ENCODE assay signal across 25 cellular contexts in the genomic region with DNA sequence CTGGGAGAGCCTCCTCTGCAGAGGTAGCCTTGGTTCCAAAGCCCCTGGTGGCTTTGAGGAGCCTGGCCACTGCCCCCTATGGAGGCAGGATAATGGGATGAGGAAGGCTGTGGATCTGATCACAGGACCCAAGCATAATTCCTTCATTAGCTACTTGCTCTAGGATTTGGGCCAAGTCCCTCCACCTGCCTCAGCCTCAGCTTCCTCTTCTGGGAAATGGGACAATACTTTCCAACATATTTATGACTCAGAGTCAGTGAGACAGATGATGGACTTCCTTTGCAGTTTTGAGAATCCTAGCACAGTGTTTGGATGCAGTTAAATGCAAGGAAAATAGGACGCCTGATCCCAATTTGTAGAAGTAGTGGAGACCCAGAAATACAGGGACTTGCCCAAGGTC.
"Had no signal": no experiment of that assay in that cellular context is flagged by ENCODE, and none has a peak within 500 bp of the region (broad histone marks: within the 10 kb centered on the region; RNA-seq: fewer than 3 reads in every experiment).

No MANE protein-coding gene starts in this region.

- H3K9ac ChIP-seq: KMS-11 had no signal

- ATAC-seq: activated CD8-positive, alpha-beta T cell treated with anti-CD3 and anti-CD28 coated beads, Interleukin-2, amount 10 ng/mL, durations not matched to agents 7 days and 5 days; SK-N-SH treated with all-trans-retinoic acid at 6 μM for 48 hours; WTC11 had no signal

- DNase-seq: activated CD4-positive, alpha-beta T cell treated with anti-CD3 and anti-CD28 coated beads for 48 hours; activated CD4-positive, alpha-beta T cell treated with anti-CD3 and anti-CD28 coated beads, Interleukin-2, amount 50 U/mL, for 4 hours; activated CD4-positive, CD25-positive, alpha-beta regulatory T cell treated with anti-CD3 and anti-CD28 coated beads, Interleukin-2, amount 50 U/mL, for 72 hours; activated CD8-positive, alpha-beta memory T cell treated with anti-CD3 and anti-CD28 coated beads, Interleukin-2, amount 50 U/mL, for 48 hours; activated CD8-positive, alpha-beta T cell treated with anti-CD3 and anti-CD28 coated beads, Interleukin-2, amount 10 ng/mL, durations not matched to agents 7 days and 5 days; activated effector memory CD4-positive, alpha-beta T cell treated with Interleukin-2 at 50 U/mL for 16 hours; activated naive CD4-positive, alpha-beta T cell; activated T-cell treated with anti-CD3 and anti-CD28 coated beads, Interleukin-2, amount 50 U/mL, for 1 hour; brain microvascular endothelial cell; MV-4-11; NCI-H1092 treated with DMSO at 0.1 percent for 48 hours; NCI-H1436 treated with DMSO at 0.1 percent for 48 hours; NCI-H187; NCI-H2081; NCI-H446; NCI-H524; Peyer's patch; SHP77; SW 1271 had no signal

- H3K4me3 ChIP-seq: MG63, Peyer's patch, SJSA1 had no signal

- H3K4me2 ChIP-seq: KMS-11 had no signal

- H3K27me3 ChIP-seq: brain microvascular endothelial cell, MG63, Peyer's patch, SJSA1 had no signal

- H3K36me3 ChIP-seq: Peyer's patch had no signal

- H3K27ac ChIP-seq: brain microvascular endothelial cell, KMS-11, Peyer's patch, RWPE1, SJSA1 had no signal

- H3K9me3 ChIP-seq: MG63, Peyer's patch, SJSA1 had no signal
